In the genomic region with DNA sequence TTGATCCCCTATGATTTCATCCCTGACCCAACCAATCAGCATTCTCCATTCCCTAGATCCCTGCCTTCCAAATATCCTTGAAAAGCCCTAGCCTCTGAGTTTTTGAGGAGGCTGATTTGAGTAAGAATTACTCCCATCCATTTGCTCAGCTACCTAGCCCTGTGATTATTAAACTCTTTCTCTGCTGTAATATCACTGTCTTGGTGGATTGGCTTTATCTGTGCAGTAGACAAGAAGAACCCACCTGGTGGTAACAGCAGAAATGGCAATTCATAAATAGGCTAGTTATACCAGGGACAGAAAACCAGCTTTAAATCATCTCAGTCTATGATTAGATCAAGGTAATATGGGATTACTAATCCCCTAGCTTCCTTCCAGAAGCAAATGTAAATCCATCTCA, we compare ENCODE assay signal across 22 cellular contexts. TPM values are rescaled to one million over a fixed set of nuclear protein-coding genes. Genes with fewer than 3 reads are reported as not detected.
DNase-seq lines count a peak whose midpoint lies in the region; ATAC-seq and TF ChIP-seq lines count a peak whose summit lies in the region.
"Had no signal": no experiment of that assay in that cellular context is flagged by ENCODE, and none has a peak within 500 bp of the region (broad histone marks: within the 10 kb centered on the region; RNA-seq: fewer than 3 reads in every experiment).

No MANE protein-coding gene starts in this region.

- H3K27ac Mint-ChIP-seq in neural progenitor cell: no peak overlapping the region
- H3K27ac Mint-ChIP-seq: CD4-positive, alpha-beta T cell; stimulated activated memory B cell treated with anti-CD40 and anti-IgM and Interleukin-4, amounts not matched to agents 10 μg/mL and 1 μg/mL and 100 μg/mL, for 72 hours had no signal

- H3K79me2 ChIP-seq in KMS-11 (ENCODE audit: insufficient read depth, low read depth) (no peaks in the 10 kb centered on the region), neural progenitor cell (ENCODE audit: low read depth) (no peaks in the 10 kb centered on the region)

- no peaks in the 10 kb centered on the region for H3K4me1 Mint-ChIP-seq in neural progenitor cell
- H3K4me1 Mint-ChIP-seq in activated T-cell treated with anti-CD3 and anti-CD28 coated beads, Interleukin-2, amount 50 U/mL, for 4 hours (ENCODE audit: low read depth): no peaks in the 10 kb centered on the region
- H3K4me1 Mint-ChIP-seq: stimulated activated memory B cell treated with anti-CD40 and anti-IgM and Interleukin-4, amounts not matched to agents 10 μg/mL and 1 μg/mL and 100 μg/mL, for 72 hours had no signal

- H3K4me2 ChIP-seq in KMS-11: no peak overlapping the region
- no peak overlapping the region for H3K4me2 ChIP-seq in neural progenitor cell
- H3K4me2 ChIP-seq: smooth muscle cell had no signal

- no peak for ATAC-seq in activated T-cell treated with anti-CD3 and anti-CD28 coated beads, Interleukin-2, amount 50 U/mL, for 4 hours
- ATAC-seq: stimulated activated memory B cell treated with anti-CD40 and anti-IgM and Interleukin-4, amounts not matched to agents 10 μg/mL and 1 μg/mL and 100 μg/mL, for 72 hours had no signal

- peaks cover 5% of the 10 kb centered on the region for H3K9me3 ChIP-seq in neural progenitor cell (ENCODE audit: low read depth)

- DNase-seq in NCI-H2171 treated with DMSO at 0.1 percent for 48 hours (lab: John Stamatoyannopoulos, UW) (peak; percentile 27), NCI-H2171 (lab: John Stamatoyannopoulos, UW) (no peak), neural progenitor cell (ENCODE audit: low spot score) (no peak), HPDE6-E6E7 (ENCODE audit: extremely low spot score) (no peak), nucleus accumbens (lab: John Stamatoyannopoulos, UW) (no peak)
- DNase-seq in activated T-cell treated with anti-CD3 and anti-CD28 coated beads, Interleukin-2, amount 50 U/mL, for 4 hours: no peak
- DNase-seq: activated CD8-positive, alpha-beta memory T cell treated with anti-CD3 and anti-CD28 coated beads, Interleukin-2, amount 50 U/mL, for 4 hours; activated naive CD4-positive, alpha-beta T cell; CD4-positive, alpha-beta T cell; dorsolateral prefrontal cortex; hypothalamus; NCI-H2081 treated with DMSO at 0.1 percent for 48 hours; NCI-H748 treated with DMSO at 0.1 percent for 48 hours; ovary; T-helper 2 cell had no signal

- H3K9me3 Mint-ChIP-seq in neural progenitor cell: peaks cover 10% of the 10 kb centered on the region
- peaks cover 35% of the 10 kb centered on the region for H3K9me3 Mint-ChIP-seq in activated T-cell treated with anti-CD3 and anti-CD28 coated beads, Interleukin-2, amount 50 U/mL, for 4 hours

- no peaks in the 10 kb centered on the region for H3K36me3 Mint-ChIP-seq in neural progenitor cell
- H3K36me3 Mint-ChIP-seq in activated T-cell treated with anti-CD3 and anti-CD28 coated beads, Interleukin-2, amount 50 U/mL, for 4 hours (ENCODE audit: insufficient read depth): peaks cover 8% of the 10 kb centered on the region

- peaks cover 3% of the 10 kb centered on the region for H3K27me3 Mint-ChIP-seq in neural progenitor cell (ENCODE audit: insufficient read depth, low read depth)
- no peaks in the 10 kb centered on the region for H3K27me3 Mint-ChIP-seq in activated T-cell treated with anti-CD3 and anti-CD28 coated beads, Interleukin-2, amount 50 U/mL, for 4 hours (ENCODE audit: low read depth)
- H3K27me3 Mint-ChIP-seq: CD4-positive, alpha-beta T cell; stimulated activated memory B cell treated with anti-CD40 and anti-IgM and Interleukin-4, amounts not matched to agents 10 μg/mL and 1 μg/mL and 100 μg/mL, for 72 hours had no signal

- H3K9ac ChIP-seq in KMS-11 (no peak overlapping the region), neural progenitor cell (no peak overlapping the region)

- peaks cover 11% of the 10 kb centered on the region for H3K4me1 ChIP-seq in KMS-11 (ENCODE audit: low read depth, poor library complexity, severe bottlenecking)
- no peaks in the 10 kb centered on the region for H3K4me1 ChIP-seq in neural progenitor cell
- H3K4me1 ChIP-seq: tibial nerve had no signal

- TF ChIP-seq CTCF in KMS-11 (conservative IDR thresholded peaks at IDR 0.05; ENCODE audit: low read depth, low read length) (peak; percentile 66), WI38 (IDR thresholded peaks at IDR 0.05; ENCODE audit: low read depth, low read length) (0 out of 2 replicates have a peak, but pooled peaks have one; percentile 11), neural progenitor cell (IDR thresholded peaks at IDR 0.05) (peak; percentile 24)

- H2AFZ ChIP-seq in KMS-11 (ENCODE audit: low read depth) (no peak overlapping the region), neural progenitor cell (replicated peaks) (no peak overlapping the region)

- H3K36me3 ChIP-seq in KMS-11 (ENCODE audit: insufficient read depth) (no peaks in the 10 kb centered on the region), neural progenitor cell (no peaks in the 10 kb centered on the region)
- H3K36me3 ChIP-seq: ovary, tibial nerve had no signal

- no peak overlapping the region for H3K4me3 Mint-ChIP-seq in neural progenitor cell
- H3K4me3 Mint-ChIP-seq in activated T-cell treated with anti-CD3 and anti-CD28 coated beads, Interleukin-2, amount 50 U/mL, for 4 hours: no peak overlapping the region
- H3K4me3 Mint-ChIP-seq: CD4-positive, alpha-beta T cell; stimulated activated memory B cell treated with anti-CD40 and anti-IgM and Interleukin-4, amounts not matched to agents 10 μg/mL and 1 μg/mL and 100 μg/mL, for 72 hours had no signal

- peak overlapping the region; percentile 23 for H3K4me3 ChIP-seq in KMS-11 (IDR thresholded peaks at IDR 0.05; ENCODE audit: insufficient read depth, low read depth, low read length)
- H3K4me3 ChIP-seq in WI38 (ENCODE audit: low read depth, low read length): no peak overlapping the region
- no peak overlapping the region for H3K4me3 ChIP-seq in neural progenitor cell
- H3K4me3 ChIP-seq: dorsolateral prefrontal cortex, ovary, smooth muscle cell, tibial nerve had no signal

- H3F3A ChIP-seq in neural progenitor cell (ENCODE audit: low read depth): no peaks in the 10 kb centered on the region

- H4K20me1 ChIP-seq in KMS-11 (ENCODE audit: insufficient read depth): no peaks in the 10 kb centered on the region
- no peaks in the 10 kb centered on the region for H4K20me1 ChIP-seq in neural progenitor cell (ENCODE audit: low read depth)

- H3K27me3 ChIP-seq in KMS-11 (ENCODE audit: insufficient read depth, low read depth): no peaks in the 10 kb centered on the region
- H3K27me3 ChIP-seq in neural progenitor cell: no peaks in the 10 kb centered on the region
- H3K27me3 ChIP-seq: ovary, tibial nerve had no signal

- H3K27ac ChIP-seq in KMS-11: no peak overlapping the region
- no peak overlapping the region for H3K27ac ChIP-seq in neural progenitor cell
- H3K27ac ChIP-seq: dorsolateral prefrontal cortex, ovary, tibial nerve had no signal

RNA-seq across cellular contexts. Expression of a gene that starts 13.0 kb away (rescaled TPM):
- not detected in 2 replicates for total RNA-seq in neural progenitor cell (ENCODE audit: low replicate concordance)
- total RNA-seq in activated T-cell treated with anti-CD3 and anti-CD28 coated beads, Interleukin-2, amount 50 U/mL, for 4 hours: not detected
- total RNA-seq: A673; CD4-positive, alpha-beta T cell; dorsolateral prefrontal cortex; mucosa of gallbladder; smooth muscle cell; tibial nerve had no signal

RNA-seq across cellular contexts. Expression of a gene that starts 18.8 kb away (rescaled TPM):
- total RNA-seq in neural progenitor cell (ENCODE audit: low replicate concordance): not detected in 2 replicates
- 10 to 100 TPM; 11.9 to 30.7 (median 25.0) TPM for total RNA-seq in activated T-cell treated with anti-CD3 and anti-CD28 coated beads, Interleukin-2, amount 50 U/mL, for 4 hours
- total RNA-seq: A673; CD4-positive, alpha-beta T cell; dorsolateral prefrontal cortex; mucosa of gallbladder; tibial nerve had no signal

RNA-seq across cellular contexts. Expression of a gene that starts 43.3 kb away (rescaled TPM):
- not detected in 2 replicates for total RNA-seq in neural progenitor cell (ENCODE audit: low replicate concordance)
- 10 to 100 TPM; 24.7 to 41.7 (median 24.8) TPM for total RNA-seq in activated T-cell treated with anti-CD3 and anti-CD28 coated beads, Interleukin-2, amount 50 U/mL, for 4 hours
- total RNA-seq: A673, smooth muscle cell had no signal

Comparison
In these comparisons a context has a peak if more than half of its experiments do, and no peak if none do; other contexts are left out.
1. CTCF ChIP-seq: peak in every context shown above with its lines; median percentile 66 in KMS-11; 24 in neural progenitor cell; 11 in WI38.
2. RNA of a gene that starts 18.8 kb away (total RNA-seq): 11.9 to 30.7 TPM in activated T-cell treated with anti-CD3 and anti-CD28 coated beads, Interleukin-2, amount 50 U/mL, for 4 hours; not detected in neural progenitor cell; every median in the first group is over 10 times any median in the second.
3. RNA of a gene that starts 43.3 kb away (total RNA-seq): 24.7 to 41.7 TPM in activated T-cell treated with anti-CD3 and anti-CD28 coated beads, Interleukin-2, amount 50 U/mL, for 4 hours; not detected in neural progenitor cell; every median in the first group is over 10 times any median in the second.